27 cellular contexts compared by ENCODE assay signal in genomic region chr9:7130421-7130820, GRCh38.
"Had no signal": no experiment of that assay in that cellular context is flagged by ENCODE, and none has a peak within 500 bp of the region (broad histone marks: within the 10 kb centered on the region; RNA-seq: fewer than 3 reads in every experiment).

No MANE protein-coding gene starts in this region.

- H3K9me3 Mint-ChIP-seq: central memory CD8-positive, alpha-beta T cell; natural killer cell; neural crest cell; stimulated activated naive B cell treated with anti-CD40 and anti-IgM and Interleukin-4, amounts not matched to agents 10 μg/mL and 1 μg/mL and 100 μg/mL, for 72 hours; stimulated activated naive CD8-positive, alpha-beta T cell treated with anti-CD3 and anti-CD28 coated beads, Interleukin-15, amount 100 ng/mL, for 72 hours had no signal

- H3K36me3 ChIP-seq: ovary, transverse colon had no signal

- DNase-seq: cortex of kidney; effector memory CD4-positive, alpha-beta T cell; esophagus squamous epithelium; foreskin fibroblast; glutamatergic neuron; kidney; left colon; mesendoderm; mucosa of descending colon; natural killer cell; nucleus accumbens; ovary; spleen; stimulated activated CD4-positive, alpha-beta T cell treated with anti-CD3 and anti-CD28 coated beads, Interleukin-15, amount 100 ng/mL, for 24 hours; stimulated activated CD4-positive, alpha-beta T cell treated with anti-CD3 and anti-CD28 coated beads, Interleukin-1b, Interleukin-23, amount 100 ng/mL, for 48 hours; stimulated activated CD4-positive, alpha-beta T cell treated with anti-CD3 and anti-CD28 coated beads, Interleukin-4, amount 100 ng/mL, for 24 hours; stimulated activated naive B cell treated with anti-CD40 and anti-IgM and Interleukin-4, amounts not matched to agents 10 μg/mL and 1 μg/mL and 100 μg/mL, for 72 hours; stimulated activated naive CD8-positive, alpha-beta T cell treated with anti-CD3 and anti-CD28 coated beads, Interleukin-15, amount 100 ng/mL, for 72 hours; testis; transverse colon had no signal

- H2AFZ ChIP-seq: hepatocyte had no signal

- H3K27me3 ChIP-seq: esophagus squamous epithelium, gastroesophageal sphincter, hepatocyte, ovary, spleen, testis, transverse colon had no signal

- H3K4me1 ChIP-seq: esophagus squamous epithelium, gastroesophageal sphincter, spleen, testis, transverse colon had no signal

- H3K4me2 ChIP-seq: hepatocyte had no signal

- H3K79me2 ChIP-seq: hepatocyte had no signal

- H3K27ac Mint-ChIP-seq: progenitor cell of endocrine pancreas; stimulated activated naive B cell treated with anti-CD40 and anti-IgM and Interleukin-4, amounts not matched to agents 10 μg/mL and 1 μg/mL and 100 μg/mL, for 72 hours had no signal

- ATAC-seq: gastroesophageal sphincter; left colon; mucosa of descending colon; natural killer cell; sciatic nerve; stimulated activated naive B cell treated with anti-CD40 and anti-IgM and Interleukin-4, amounts not matched to agents 10 μg/mL and 1 μg/mL and 100 μg/mL, for 72 hours; stimulated activated naive CD8-positive, alpha-beta T cell treated with anti-CD3 and anti-CD28 coated beads, Interleukin-15, amount 100 ng/mL, for 72 hours had no signal

- H3K4me3 Mint-ChIP-seq: central memory CD8-positive, alpha-beta T cell; natural killer cell; neural crest cell; stimulated activated naive B cell treated with anti-CD40 and anti-IgM and Interleukin-4, amounts not matched to agents 10 μg/mL and 1 μg/mL and 100 μg/mL, for 72 hours; stimulated activated naive CD8-positive, alpha-beta T cell treated with anti-CD3 and anti-CD28 coated beads, Interleukin-15, amount 100 ng/mL, for 72 hours had no signal

- H3K4me1 Mint-ChIP-seq: central memory CD8-positive, alpha-beta T cell; neural crest cell; stimulated activated naive B cell treated with anti-CD40 and anti-IgM and Interleukin-4, amounts not matched to agents 10 μg/mL and 1 μg/mL and 100 μg/mL, for 72 hours; stimulated activated naive CD8-positive, alpha-beta T cell treated with anti-CD3 and anti-CD28 coated beads, Interleukin-15, amount 100 ng/mL, for 72 hours had no signal

- H3K4me3 ChIP-seq: esophagus squamous epithelium, gastroesophageal sphincter, hepatocyte, mucosa of descending colon, ovary, spleen, testis, transverse colon had no signal

- H3K27me3 Mint-ChIP-seq: central memory CD8-positive, alpha-beta T cell; progenitor cell of endocrine pancreas; stimulated activated naive B cell treated with anti-CD40 and anti-IgM and Interleukin-4, amounts not matched to agents 10 μg/mL and 1 μg/mL and 100 μg/mL, for 72 hours; stimulated activated naive CD8-positive, alpha-beta T cell treated with anti-CD3 and anti-CD28 coated beads, Interleukin-15, amount 100 ng/mL, for 72 hours had no signal

- FAIRE-seq: endometrium, kidney had no signal

- H3K9me3 ChIP-seq: esophagus squamous epithelium, gastroesophageal sphincter, mucosa of descending colon, ovary, spleen, testis, transverse colon had no signal

- H3K27ac ChIP-seq: esophagus squamous epithelium, gastroesophageal sphincter, hepatocyte, ovary, spleen, testis, transverse colon had no signal
